In the genomic region with DNA sequence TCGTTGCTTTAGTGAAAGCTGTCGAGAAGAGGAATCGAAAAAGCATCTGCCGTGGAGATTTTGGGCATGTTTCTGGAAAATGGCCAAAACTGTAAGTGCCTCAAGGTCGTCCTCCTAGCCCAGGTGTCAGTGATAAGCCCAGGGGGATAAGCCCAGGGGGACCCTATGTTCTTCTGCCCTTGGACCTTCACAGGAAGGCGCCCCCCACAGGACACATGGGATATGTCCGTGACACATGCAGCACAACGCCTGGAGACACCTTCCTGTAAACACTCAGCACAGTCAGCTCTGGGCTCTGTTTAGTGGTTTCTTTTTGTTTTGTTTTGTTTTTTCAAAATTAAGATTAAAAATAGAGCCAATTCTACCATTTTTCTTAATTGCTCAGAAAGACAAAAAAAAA, we compare ENCODE assay signal across 1 cellular context.
TF ChIP-seq lines count a peak whose summit lies in the region.

No MANE protein-coding gene starts in this region.

TF ChIP-seq in HCT116, 20 proteins besides CTCF, POLR2A, EP300 and RAD21 (continued from another document):
- TF ChIP-seq SIN3A (IDR thresholded peaks at IDR 0.05; ENCODE audit: low read depth) = no peak
- TF ChIP-seq ZNF274 (IDR thresholded peaks at IDR 0.05; ENCODE audit: low read depth, low read length) = no peak
- no peak for TF ChIP-seq SRF (IDR thresholded peaks at IDR 0.05; ENCODE audit: low read depth)
- no peak for TF ChIP-seq EGR1 (IDR thresholded peaks at IDR 0.05; ENCODE audit: low read depth)
- TF ChIP-seq, protein P1, sequence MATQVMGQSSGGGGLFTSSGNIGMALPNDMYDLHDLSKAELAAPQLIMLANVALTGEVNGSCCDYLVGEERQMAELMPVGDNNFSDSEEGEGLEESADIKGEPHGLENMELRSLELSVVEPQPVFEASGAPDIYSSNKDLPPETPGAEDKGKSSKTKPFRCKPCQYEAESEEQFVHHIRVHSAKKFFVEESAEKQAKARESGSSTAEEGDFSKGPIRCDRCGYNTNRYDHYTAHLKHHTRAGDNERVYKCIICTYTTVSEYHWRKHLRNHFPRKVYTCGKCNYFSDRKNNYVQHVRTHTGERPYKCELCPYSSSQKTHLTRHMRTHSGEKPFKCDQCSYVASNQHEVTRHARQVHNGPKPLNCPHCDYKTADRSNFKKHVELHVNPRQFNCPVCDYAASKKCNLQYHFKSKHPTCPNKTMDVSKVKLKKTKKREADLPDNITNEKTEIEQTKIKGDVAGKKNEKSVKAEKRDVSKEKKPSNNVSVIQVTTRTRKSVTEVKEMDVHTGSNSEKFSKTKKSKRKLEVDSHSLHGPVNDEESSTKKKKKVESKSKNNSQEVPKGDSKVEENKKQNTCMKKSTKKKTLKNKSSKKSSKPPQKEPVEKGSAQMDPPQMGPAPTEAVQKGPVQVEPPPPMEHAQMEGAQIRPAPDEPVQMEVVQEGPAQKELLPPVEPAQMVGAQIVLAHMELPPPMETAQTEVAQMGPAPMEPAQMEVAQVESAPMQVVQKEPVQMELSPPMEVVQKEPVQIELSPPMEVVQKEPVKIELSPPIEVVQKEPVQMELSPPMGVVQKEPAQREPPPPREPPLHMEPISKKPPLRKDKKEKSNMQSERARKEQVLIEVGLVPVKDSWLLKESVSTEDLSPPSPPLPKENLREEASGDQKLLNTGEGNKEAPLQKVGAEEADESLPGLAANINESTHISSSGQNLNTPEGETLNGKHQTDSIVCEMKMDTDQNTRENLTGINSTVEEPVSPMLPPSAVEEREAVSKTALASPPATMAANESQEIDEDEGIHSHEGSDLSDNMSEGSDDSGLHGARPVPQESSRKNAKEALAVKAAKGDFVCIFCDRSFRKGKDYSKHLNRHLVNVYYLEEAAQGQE (IDR thresholded peaks at IDR 0.05; ENCODE audit: low read depth) = no peak
- TF ChIP-seq EZH2phosphoT487 (IDR thresholded peaks at IDR 0.05; ENCODE audit: borderline replicate concordance) = no peak
- no peak for TF ChIP-seq YY1 (IDR thresholded peaks at IDR 0.05; ENCODE audit: extremely low read depth, insufficient replicate concordance, low read depth, low read length)
TF ChIP-seq in HCT116: peak in this region for 0.
